8 cellular contexts compared by ENCODE assay signal in genomic region chr10:130137077-130137448, GRCh38. TPM values are rescaled to one million over a fixed set of nuclear protein-coding genes. Genes with fewer than 3 reads are reported as not detected.
DNase-seq lines count a peak whose midpoint lies in the region; ATAC-seq, FAIRE-seq and TF ChIP-seq lines count a peak whose summit lies in the region.

No MANE protein-coding gene starts in this region.

- POLR2A ChIA-PET in HepG2 (lab: Yijun Ruan, JAX) = interaction anchor here (0.8 to 5.9 kb wide), 3 partner anchors 12 to 27 kb away, joined by 3 to 221 read pairs (median 3); partner anchors contain the start of gene C10orf143

- in situ Hi-C loops in KBM-7 (cut with MboI; ENCODE audit: low pct_unique_long_range_greater_than_20kb, low sequenced_read_pairs) (no loop called here), astrocyte of the cerebellum (cut with HindIII; ENCODE audit: low sequenced_read_pairs) (no loop called here), HepG2 (cut with HindIII; ENCODE audit: extremely low pct_ligation_motif_present, low pct_unique_long_range_greater_than_20kb) (no loop called here)

- peaks cover 55% of the 10 kb centered on the region for H3K79me2 ChIP-seq in HepG2 (ENCODE audit: insufficient read depth, low read length)

- peaks cover 0 to 7% of the 10 kb centered on the region in 2 experiments; a peak in 2 of 5 replicates for H3K27me3 ChIP-seq in HepG2 (ENCODE audit: control insufficient read depth in 1 of 2, insufficient read depth in 2 of 2, low read length in 2 of 2)

- H3K4me2 ChIP-seq in HepG2 (ENCODE audit: low read depth, low read length) = peak overlapping the region; percentile 88

- H3K4me3 ChIP-seq in astrocyte of the cerebellum (ENCODE audit: low read depth, low read length) (peak overlapping the region; percentile 73), HepG2 (replicated peaks in 1 of 3; ENCODE audit: insufficient read depth in 1 of 3, low read depth in 2 of 3, low read length in 3 of 3) (peak overlapping the region; percentile 66 to 90 (median 74))

- no peak for FAIRE-seq in HepG2 (lab: Jason Lieb, UNC)

- DNase-seq in COLO668 (lab: John Stamatoyannopoulos, UW; ENCODE audit: unreplicated experiment) = peak; percentile 14
- peak; percentile 33 for DNase-seq in KBM-7
- no peak for DNase-seq in astrocyte of the cerebellum (ENCODE audit: low read depth)
- peak; percentile 29 for DNase-seq in HepG2 (ENCODE audit: low spot score)
- DNase-seq in type B pancreatic cell (ENCODE audit: extremely low spot score, unreplicated experiment) = no peak
- no peak for DNase-seq in mesenteric fat pad (ENCODE audit: low spot score)
- DNase-seq in NCI-H187 (lab: John Stamatoyannopoulos, UW) = no peak

- H3K4me1 ChIP-seq in HepG2 (ENCODE audit: insufficient read depth, low read length) = peaks cover 62% of the 10 kb centered on the region

- peaks cover 38% of the 10 kb centered on the region for H4K20me1 ChIP-seq in HepG2 (ENCODE audit: insufficient read depth, low read length)

- CTCF ChIA-PET in HepG2 (lab: Yijun Ruan, JAX; ENCODE audit: low intra/inter-chr PET ratio, low total read pairs) = no interaction called here

- intact Hi-C loops in HepG2 (cut with micrococcal nuclease; ENCODE audit: unreplicated experiment) = no loop called here

- H3K36me3 ChIP-seq in HepG2 (replicated peaks in 1 of 2; ENCODE audit: control insufficient read depth in 1 of 2, insufficient read depth in 2 of 2, low read length in 2 of 2) = peaks cover 3 to 7% of the 10 kb centered on the region in 2 experiments; a peak in 2 of 5 replicates

- H2AFZ ChIP-seq in HepG2 (ENCODE audit: low read length) = no peak overlapping the region

- TF ChIP-seq EP300 in HepG2 (IDR thresholded peaks at IDR 0.05; ENCODE audit: low read depth in 2 of 2, low read length in 2 of 2) (no peak), HepG2 (CRISPR knock-in tag; IDR thresholded peaks at IDR 0.05; ENCODE audit: borderline replicate concordance) (no peak)

- peak overlapping the region; percentile 88 for H3K9ac ChIP-seq in HepG2 (ENCODE audit: insufficient read depth, low read depth, low read length)

- H3K27ac ChIP-seq in HepG2 (ENCODE audit: extremely low read length, insufficient read depth, low read length) = peak overlapping the region; percentile 81

- 0 out of 4 replicates have a peak, but pooled peaks of 1 of the 2 experiments have one; percentile 19 for TF ChIP-seq POLR2A in HepG2 (IDR thresholded peaks at IDR 0.05; ENCODE audit: insufficient read depth in 1 of 2, low read depth in 2 of 2, low read length in 2 of 2)

- TF ChIP-seq CTCF in astrocyte of the cerebellum (IDR thresholded peaks at IDR 0.05; ENCODE audit: low read depth, low read length, missing control alignments) (no peak), HepG2 (CRISPR knock-in tag; IDR thresholded peaks at IDR 0.05) (no peak), type B pancreatic cell (conservative IDR thresholded peaks at IDR 0.05) (no peak)

- H3K4me3 Mint-ChIP-seq in type B pancreatic cell = peak overlapping the region; percentile 94

- no peaks in the 10 kb centered on the region for H3K9me3 ChIP-seq in HepG2 (ENCODE audit: low read length)

- no peak for TF ChIP-seq RAD21 in HepG2 (CRISPR knock-in tag; IDR thresholded peaks at IDR 0.05)

- WGBS in HepG2 (ENCODE audit: low lambda C conversion rate) = 1% methylated on average over 10 of the region's 10 CpGs

- H3K4me1 Mint-ChIP-seq in type B pancreatic cell (ENCODE audit: unreplicated experiment) = peaks cover 29% of the 10 kb centered on the region

- H3K27me3 Mint-ChIP-seq in type B pancreatic cell = no peaks in the 10 kb centered on the region

- no peaks in the 10 kb centered on the region for H3K9me3 Mint-ChIP-seq in type B pancreatic cell

- H3K36me3 Mint-ChIP-seq in type B pancreatic cell = peaks cover 9% of the 10 kb centered on the region

- ATAC-seq in HepG2 (peak; percentile 22), HG03135 (IDR thresholded peaks at IDR 0.05; ENCODE audit: unreplicated experiment) (no peak)

- BruUV-seq in HepG2 (replicated peaks; lab: Mats Ljungman, UMichigan) = no TSS peak

- peak overlapping the region; percentile 90 for H3K27ac Mint-ChIP-seq in type B pancreatic cell

TF ChIP-seq in HepG2, 621 proteins besides CTCF, POLR2A, EP300 and RAD21 (continues in another document):
- peak; percentile 57 for TF ChIP-seq MAX (IDR thresholded peaks at IDR 0.05)
- peak; percentile 58; the same call in 1 of the 2 replicates for TF ChIP-seq ARNTL (CRISPR knock-in tag; IDR thresholded peaks at IDR 0.05)
- TF ChIP-seq SOX6 (IDR thresholded peaks at IDR 0.05) = no peak
- no peak for TF ChIP-seq SOX6 (CRISPR knock-in tag; IDR thresholded peaks at IDR 0.05)
- TF ChIP-seq ZNF101 (CRISPR knock-in tag; IDR thresholded peaks at IDR 0.05; ENCODE audit: borderline replicate concordance, low read depth) = no peak
- TF ChIP-seq TCF7L2 (IDR thresholded peaks at IDR 0.05; ENCODE audit: low read depth, low read length) = no peak
- TF ChIP-seq ZMYM2 (CRISPR knock-in tag; IDR thresholded peaks at IDR 0.05) = no peak
- peak; percentile 11; the same call in 1 of the 2 replicates for TF ChIP-seq NR0B2 (CRISPR knock-in tag; IDR thresholded peaks at IDR 0.05)
- TF ChIP-seq CREBL2 (CRISPR knock-in tag; IDR thresholded peaks at IDR 0.05; ENCODE audit: borderline replicate concordance) = no peak
- peak; percentile 70 for TF ChIP-seq SAP130 (CRISPR knock-in tag; IDR thresholded peaks at IDR 0.05; ENCODE audit: low read depth)
- TF ChIP-seq RAD51 (IDR thresholded peaks at IDR 0.05; ENCODE audit: borderline replicate concordance) = no peak

RNA-seq across cellular contexts. Expression of gene GLRX3, which starts 0.9 kb away (rescaled TPM):
- total RNA-seq in HepG2 (2016; rRNA removed; fragmentation: Illumina TruSeq; extraction: Trizol) (135 and 185 TPM in 2 replicates), type B pancreatic cell (ENCODE audit: low replicate concordance) (73.2 and 77.4 TPM in 2 replicates), mesenteric fat pad (72.0 TPM)
- 53.2 and 56.2 TPM in 2 replicates for total RNA-seq in HepG2 (2016; cell fraction: cytosol; rRNA removed; fragmentation: Illumina TruSeq; extraction: Trizol; ENCODE audit: low read depth)
- total RNA-seq in HepG2 (2016; cell fraction: insoluble cytoplasmic fraction; rRNA removed; fragmentation: Illumina TruSeq; extraction: Trizol) = 139 and 200 TPM in 2 replicates
- 74.0 and 76.4 TPM in 2 replicates for total RNA-seq in HepG2 (2016; cell fraction: membrane; rRNA removed; fragmentation: Illumina TruSeq; extraction: Trizol)
- total RNA-seq in HepG2 (2016; cell fraction: nucleus; rRNA removed; fragmentation: Illumina TruSeq; extraction: Trizol) = 50.5 and 57.7 TPM in 2 replicates
- 67.1 and 91.4 TPM in 2 replicates for polyA plus RNA-seq in HepG2 (2011; rRNA removed)
- 51.8 and 58.2 TPM in 2 replicates for polyA plus RNA-seq in HepG2 (2011; cell fraction: cytosol; rRNA removed)
- 29.6 and 40.4 TPM in 2 replicates for polyA plus RNA-seq in HepG2 (2011; cell fraction: nucleus; rRNA removed)
- 91.5 and 92.8 TPM in 2 replicates for polyA plus RNA-seq in HepG2 (2012)
- polyA plus RNA-seq in HepG2 (2016; cell fraction: cytosol; fragmentation: Illumina TruSeq; extraction: Trizol; ENCODE audit: low read depth) = 52.7 and 54.0 TPM in 2 replicates
- polyA plus RNA-seq in HepG2 (2016; cell fraction: insoluble cytoplasmic fraction; fragmentation: Illumina TruSeq; extraction: Trizol; ENCODE audit: low read depth) = 190 and 206 TPM in 2 replicates
- polyA plus RNA-seq in HepG2 (2016; cell fraction: membrane; fragmentation: Illumina TruSeq; extraction: Trizol; ENCODE audit: low read depth) = 63.1 and 66.1 TPM in 2 replicates
- 81.2 and 94.4 TPM in 2 replicates for polyA plus RNA-seq in HepG2 (2016; cell fraction: nucleus; fragmentation: Illumina TruSeq; extraction: Trizol; ENCODE audit: insufficient read depth, low read depth)
- polyA minus RNA-seq in HepG2 (2011; rRNA and poly(A)+ RNA removed; ENCODE audit: low replicate concordance) = 14.1 and 28.5 TPM in 2 replicates
- 29.1 and 30.6 TPM in 2 replicates for polyA minus RNA-seq in HepG2 (2011; cell fraction: cytosol; rRNA and poly(A)+ RNA removed)
- 48.8 and 52.1 TPM in 2 replicates for polyA minus RNA-seq in HepG2 (2011; cell fraction: nucleus; rRNA and poly(A)+ RNA removed)

RNA-seq across cellular contexts. Expression of gene C10orf143, which starts 26.4 kb away (rescaled TPM):
- 0.84 and 0.91 TPM in 2 replicates for total RNA-seq in HepG2 (2016; rRNA removed; fragmentation: Illumina TruSeq; extraction: Trizol)
- 1.9 and 2.2 TPM in 2 replicates for total RNA-seq in HepG2 (2016; cell fraction: cytosol; rRNA removed; fragmentation: Illumina TruSeq; extraction: Trizol; ENCODE audit: low read depth)
- 0.40 and 0.63 TPM in 2 replicates for total RNA-seq in HepG2 (2016; cell fraction: insoluble cytoplasmic fraction; rRNA removed; fragmentation: Illumina TruSeq; extraction: Trizol)
- 1.2 and 2.2 TPM in 2 replicates for total RNA-seq in HepG2 (2016; cell fraction: membrane; rRNA removed; fragmentation: Illumina TruSeq; extraction: Trizol)
- total RNA-seq in HepG2 (2016; cell fraction: nucleus; rRNA removed; fragmentation: Illumina TruSeq; extraction: Trizol) = 0.28 TPM in 1 of 2 replicates, not detected in the other
- polyA plus RNA-seq in HepG2 (2011; rRNA removed) = 0.21 and 0.42 TPM in 2 replicates
- polyA plus RNA-seq in HepG2 (2011; cell fraction: cytosol; rRNA removed) = 0.35 and 0.41 TPM in 2 replicates
- polyA plus RNA-seq in HepG2 (2011; cell fraction: nucleus; rRNA removed) = 0.42 and 0.68 TPM in 2 replicates
- polyA plus RNA-seq in HepG2 (2012) = 0.33 and 0.39 TPM in 2 replicates
- 2.7 and 3.1 TPM in 2 replicates for polyA plus RNA-seq in HepG2 (2016; cell fraction: cytosol; fragmentation: Illumina TruSeq; extraction: Trizol; ENCODE audit: low read depth)
- 0.92 and 1.4 TPM in 2 replicates for polyA plus RNA-seq in HepG2 (2016; cell fraction: insoluble cytoplasmic fraction; fragmentation: Illumina TruSeq; extraction: Trizol; ENCODE audit: low read depth)
- 2.1 and 2.6 TPM in 2 replicates for polyA plus RNA-seq in HepG2 (2016; cell fraction: membrane; fragmentation: Illumina TruSeq; extraction: Trizol; ENCODE audit: low read depth)
- polyA plus RNA-seq in HepG2 (2016; cell fraction: nucleus; fragmentation: Illumina TruSeq; extraction: Trizol; ENCODE audit: insufficient read depth, low read depth) = 1.1 and 1.3 TPM in 2 replicates
- 0.26 and 0.47 TPM in 2 replicates for polyA minus RNA-seq in HepG2 (2011; rRNA and poly(A)+ RNA removed; ENCODE audit: low replicate concordance)
- polyA minus RNA-seq in HepG2 (2011; cell fraction: cytosol; rRNA and poly(A)+ RNA removed) = not detected in 2 replicates
- 0.12 and 0.39 TPM in 2 replicates for polyA minus RNA-seq in HepG2 (2011; cell fraction: nucleus; rRNA and poly(A)+ RNA removed)
- 1.8 and 3.0 TPM in 2 replicates for total RNA-seq in type B pancreatic cell (ENCODE audit: low replicate concordance)
- 3.7 TPM for total RNA-seq in mesenteric fat pad

Comparison
In these comparisons a context has a peak if more than half of its experiments do, and no peak if none do; other contexts are left out.
1. DNase-seq: peak in COLO668 (single experiment), KBM-7 (single experiment) and HepG2 (single experiment); none in astrocyte of the cerebellum (single experiment), type B pancreatic cell (single experiment), mesenteric fat pad (single experiment) and NCI-H187 (0 of 2).